In the genomic region with DNA sequence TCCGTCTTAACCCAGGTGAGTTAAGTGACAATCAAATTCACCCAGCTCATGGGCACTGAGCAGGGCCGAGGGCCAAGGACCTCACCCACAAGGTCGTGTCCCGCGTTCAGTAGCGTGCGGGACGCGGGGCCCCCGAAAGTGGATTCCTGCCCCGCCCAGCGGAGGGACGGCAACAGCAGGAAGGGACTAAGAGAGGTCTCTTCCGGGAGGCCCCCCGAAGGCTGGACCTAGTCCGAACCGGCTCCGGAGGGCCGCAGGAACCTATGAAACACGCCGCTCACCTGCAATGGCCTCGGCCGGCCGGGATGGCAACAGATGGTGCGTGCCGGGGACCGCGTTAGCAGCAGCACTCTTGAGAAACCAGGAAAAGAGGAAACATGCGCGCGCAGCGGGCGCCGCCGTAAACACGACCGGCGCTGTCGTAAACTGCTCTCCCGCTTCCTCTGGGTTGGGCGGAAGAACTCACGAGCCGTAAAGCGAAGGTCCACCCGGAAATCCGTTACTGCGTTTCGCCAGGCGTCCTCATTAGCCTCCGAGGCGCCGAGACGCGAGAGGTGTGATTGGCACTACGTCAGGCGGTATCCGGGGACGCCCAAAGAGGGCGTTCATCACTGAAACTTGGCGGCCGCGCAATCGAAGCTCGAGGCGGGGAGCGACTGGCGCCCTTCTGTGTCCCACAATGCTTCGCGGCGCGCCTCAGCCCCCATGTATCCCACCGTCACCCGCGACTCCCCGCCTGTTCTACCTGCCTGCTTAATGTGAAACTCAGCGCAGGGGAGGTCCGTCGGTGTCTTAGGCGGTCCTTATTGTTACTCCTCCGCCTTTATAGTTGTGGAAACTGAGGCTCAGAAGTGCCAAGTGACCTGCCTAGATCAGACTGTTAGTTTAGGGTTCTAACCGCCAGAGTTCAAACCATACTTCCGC, we compare ENCODE assay signal across 1 cellular context.
TF ChIP-seq lines count a peak whose summit lies in the region.

A gene with protein sequence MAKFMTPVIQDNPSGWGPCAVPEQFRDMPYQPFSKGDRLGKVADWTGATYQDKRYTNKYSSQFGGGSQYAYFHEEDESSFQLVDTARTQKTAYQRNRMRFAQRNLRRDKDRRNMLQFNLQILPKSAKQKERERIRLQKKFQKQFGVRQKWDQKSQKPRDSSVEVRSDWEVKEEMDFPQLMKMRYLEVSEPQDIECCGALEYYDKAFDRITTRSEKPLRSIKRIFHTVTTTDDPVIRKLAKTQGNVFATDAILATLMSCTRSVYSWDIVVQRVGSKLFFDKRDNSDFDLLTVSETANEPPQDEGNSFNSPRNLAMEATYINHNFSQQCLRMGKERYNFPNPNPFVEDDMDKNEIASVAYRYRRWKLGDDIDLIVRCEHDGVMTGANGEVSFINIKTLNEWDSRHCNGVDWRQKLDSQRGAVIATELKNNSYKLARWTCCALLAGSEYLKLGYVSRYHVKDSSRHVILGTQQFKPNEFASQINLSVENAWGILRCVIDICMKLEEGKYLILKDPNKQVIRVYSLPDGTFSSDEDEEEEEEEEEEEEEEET (minus strand): TSS at position 372 of the 924 bp plus-strand sequence. CDS start 3,045 bp downstream, outside the sequence.

TF ChIP-seq in HepG2, 621 proteins besides CTCF, POLR2A, EP300 and RAD21 (continued from another document and continues in another):
- TF ChIP-seq NPAS2 (CRISPR knock-in tag; IDR thresholded peaks at IDR 0.05; ENCODE audit: borderline replicate concordance) (no peak), ZNF777 (CRISPR knock-in tag; IDR thresholded peaks at IDR 0.05) (peak; percentile 51; the same call in 1 of the 2 replicates), POGZ (CRISPR knock-in tag; IDR thresholded peaks at IDR 0.05) (peak; percentile 64; the same call in 1 of the 2 replicates), ZNF773 (CRISPR knock-in tag; IDR thresholded peaks at IDR 0.05; ENCODE audit: borderline replicate concordance) (peak; percentile 31; the same call in 1 of the 2 replicates), ZNF547 (CRISPR knock-in tag; IDR thresholded peaks at IDR 0.05) (peak; percentile 74), ZNF780A (CRISPR knock-in tag; IDR thresholded peaks at IDR 0.05) (0 out of 2 replicates have a peak, but pooled peaks have one; percentile 64), SSRP1 (CRISPR knock-in tag; IDR thresholded peaks at IDR 0.05) (no peak; the same call in 1 of the 2 replicates), FOXA3 (CRISPR knock-in tag; IDR thresholded peaks at IDR 0.05) (peak; percentile 61), ATRX (CRISPR knock-in tag; IDR thresholded peaks at IDR 0.05; ENCODE audit: borderline replicate concordance) (no peak), U2AF1 (optimal IDR thresholded peaks at IDR 0.05; ENCODE audit: low read depth, low read length) (no peak), NR3C1 (CRISPR knock-in tag; IDR thresholded peaks at IDR 0.05) (no peak), ZNF546 (CRISPR knock-in tag; conservative IDR thresholded peaks at IDR 0.05) (0 out of 2 replicates have a peak, but pooled peaks have one; percentile 9), CENPT (CRISPR knock-in tag; IDR thresholded peaks at IDR 0.05; ENCODE audit: low read depth) (no peak), MEIS1 (CRISPR knock-in tag; IDR thresholded peaks at IDR 0.05; ENCODE audit: borderline replicate concordance) (peak; percentile 91; the same call in 1 of the 2 replicates), ZFP36L2 (CRISPR knock-in tag; IDR thresholded peaks at IDR 0.05) (no peak), TCF12 (IDR thresholded peaks at IDR 0.05) (no peak), TCF12 (CRISPR knock-in tag; IDR thresholded peaks at IDR 0.05) (no peak), ARHGAP35 (CRISPR knock-in tag; IDR thresholded peaks at IDR 0.05; ENCODE audit: borderline replicate concordance) (no peak), ZNF232 (CRISPR knock-in tag; IDR thresholded peaks at IDR 0.05; ENCODE audit: borderline replicate concordance) (peak; percentile 90), MED1 (CRISPR knock-in tag; IDR thresholded peaks at IDR 0.05) (peak; percentile 76), ZFP41 (CRISPR knock-in tag; IDR thresholded peaks at IDR 0.05; ENCODE audit: borderline replicate concordance) (no peak), SNAI1 (CRISPR knock-in tag; IDR thresholded peaks at IDR 0.05; ENCODE audit: borderline replicate concordance) (peak; percentile 29; the same call in 1 of the 2 replicates), ZFP82 (CRISPR knock-in tag; IDR thresholded peaks at IDR 0.05; ENCODE audit: borderline replicate concordance) (peak; percentile 82), RAD51 (IDR thresholded peaks at IDR 0.05; ENCODE audit: borderline replicate concordance) (no peak), HNRNPH1 (optimal IDR thresholded peaks at IDR 0.05; ENCODE audit: low read depth, low read length) (no peak), PHF21A (CRISPR knock-in tag; IDR thresholded peaks at IDR 0.05) (peak; percentile 96), PCBP2 (optimal IDR thresholded peaks at IDR 0.05; ENCODE audit: low read depth, low read length, poor library complexity, severe bottlenecking) (no peak), NFE2L2 (IDR thresholded peaks at IDR 0.05; ENCODE audit: low read length) (no peak), ZNF354B (CRISPR knock-in tag; IDR thresholded peaks at IDR 0.05) (no peak), TCF7L2 (IDR thresholded peaks at IDR 0.05; ENCODE audit: low read depth, low read length) (no peak), SAP130 (CRISPR knock-in tag; IDR thresholded peaks at IDR 0.05; ENCODE audit: low read depth) (peak; percentile 99)
- TF ChIP-seq, protein P1, sequence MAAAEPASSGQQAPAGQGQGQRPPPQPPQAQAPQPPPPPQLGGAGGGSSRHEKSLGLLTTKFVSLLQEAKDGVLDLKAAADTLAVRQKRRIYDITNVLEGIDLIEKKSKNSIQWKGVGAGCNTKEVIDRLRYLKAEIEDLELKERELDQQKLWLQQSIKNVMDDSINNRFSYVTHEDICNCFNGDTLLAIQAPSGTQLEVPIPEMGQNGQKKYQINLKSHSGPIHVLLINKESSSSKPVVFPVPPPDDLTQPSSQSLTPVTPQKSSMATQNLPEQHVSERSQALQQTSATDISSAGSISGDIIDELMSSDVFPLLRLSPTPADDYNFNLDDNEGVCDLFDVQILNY (CRISPR knock-in tag; conservative IDR thresholded peaks at IDR 0.05): peak; percentile 56; the same call in 1 of the 2 replicates
- TF ChIP-seq, protein P2, sequence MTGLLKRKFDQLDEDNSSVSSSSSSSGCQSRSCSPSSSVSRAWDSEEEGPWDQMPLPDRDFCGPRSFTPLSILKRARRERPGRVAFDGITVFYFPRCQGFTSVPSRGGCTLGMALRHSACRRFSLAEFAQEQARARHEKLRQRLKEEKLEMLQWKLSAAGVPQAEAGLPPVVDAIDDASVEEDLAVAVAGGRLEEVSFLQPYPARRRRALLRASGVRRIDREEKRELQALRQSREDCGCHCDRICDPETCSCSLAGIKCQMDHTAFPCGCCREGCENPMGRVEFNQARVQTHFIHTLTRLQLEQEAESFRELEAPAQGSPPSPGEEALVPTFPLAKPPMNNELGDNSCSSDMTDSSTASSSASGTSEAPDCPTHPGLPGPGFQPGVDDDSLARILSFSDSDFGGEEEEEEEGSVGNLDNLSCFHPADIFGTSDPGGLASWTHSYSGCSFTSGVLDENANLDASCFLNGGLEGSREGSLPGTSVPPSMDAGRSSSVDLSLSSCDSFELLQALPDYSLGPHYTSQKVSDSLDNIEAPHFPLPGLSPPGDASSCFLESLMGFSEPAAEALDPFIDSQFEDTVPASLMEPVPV (CRISPR knock-in tag; IDR thresholded peaks at IDR 0.05): no peak; the same call in 1 of the 2 replicates
- TF ChIP-seq, protein P3, sequence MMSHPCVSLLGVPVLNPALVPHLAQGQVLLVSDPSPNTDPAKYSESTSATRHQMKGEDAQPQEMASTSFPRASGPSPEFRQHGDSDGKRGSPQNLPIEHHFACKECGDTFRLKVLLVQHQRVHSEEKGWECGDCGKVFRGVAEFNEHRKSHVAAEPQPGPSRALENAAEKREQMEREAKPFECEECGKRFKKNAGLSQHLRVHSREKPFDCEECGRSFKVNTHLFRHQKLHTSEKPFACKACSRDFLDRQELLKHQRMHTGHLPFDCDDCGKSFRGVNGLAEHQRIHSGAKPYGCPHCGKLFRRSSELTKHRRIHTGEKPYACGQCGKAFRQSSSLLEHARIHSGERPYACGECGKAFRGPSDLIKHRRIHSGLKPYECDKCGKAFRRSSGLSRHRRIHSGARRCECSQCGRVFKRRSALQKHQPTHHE (CRISPR knock-in tag; IDR thresholded peaks at IDR 0.05; ENCODE audit: borderline replicate concordance): peak; percentile 79; the same call in 1 of the 2 replicates
- TF ChIP-seq, protein P4, sequence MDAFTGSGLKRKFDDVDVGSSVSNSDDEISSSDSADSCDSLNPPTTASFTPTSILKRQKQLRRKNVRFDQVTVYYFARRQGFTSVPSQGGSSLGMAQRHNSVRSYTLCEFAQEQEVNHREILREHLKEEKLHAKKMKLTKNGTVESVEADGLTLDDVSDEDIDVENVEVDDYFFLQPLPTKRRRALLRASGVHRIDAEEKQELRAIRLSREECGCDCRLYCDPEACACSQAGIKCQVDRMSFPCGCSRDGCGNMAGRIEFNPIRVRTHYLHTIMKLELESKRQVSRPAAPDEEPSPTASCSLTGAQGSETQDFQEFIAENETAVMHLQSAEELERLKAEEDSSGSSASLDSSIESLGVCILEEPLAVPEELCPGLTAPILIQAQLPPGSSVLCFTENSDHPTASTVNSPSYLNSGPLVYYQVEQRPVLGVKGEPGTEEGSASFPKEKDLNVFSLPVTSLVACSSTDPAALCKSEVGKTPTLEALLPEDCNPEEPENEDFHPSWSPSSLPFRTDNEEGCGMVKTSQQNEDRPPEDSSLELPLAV (CRISPR knock-in tag; conservative IDR thresholded peaks at IDR 0.05; ENCODE audit: low read depth): no peak
- TF ChIP-seq, protein P5, sequence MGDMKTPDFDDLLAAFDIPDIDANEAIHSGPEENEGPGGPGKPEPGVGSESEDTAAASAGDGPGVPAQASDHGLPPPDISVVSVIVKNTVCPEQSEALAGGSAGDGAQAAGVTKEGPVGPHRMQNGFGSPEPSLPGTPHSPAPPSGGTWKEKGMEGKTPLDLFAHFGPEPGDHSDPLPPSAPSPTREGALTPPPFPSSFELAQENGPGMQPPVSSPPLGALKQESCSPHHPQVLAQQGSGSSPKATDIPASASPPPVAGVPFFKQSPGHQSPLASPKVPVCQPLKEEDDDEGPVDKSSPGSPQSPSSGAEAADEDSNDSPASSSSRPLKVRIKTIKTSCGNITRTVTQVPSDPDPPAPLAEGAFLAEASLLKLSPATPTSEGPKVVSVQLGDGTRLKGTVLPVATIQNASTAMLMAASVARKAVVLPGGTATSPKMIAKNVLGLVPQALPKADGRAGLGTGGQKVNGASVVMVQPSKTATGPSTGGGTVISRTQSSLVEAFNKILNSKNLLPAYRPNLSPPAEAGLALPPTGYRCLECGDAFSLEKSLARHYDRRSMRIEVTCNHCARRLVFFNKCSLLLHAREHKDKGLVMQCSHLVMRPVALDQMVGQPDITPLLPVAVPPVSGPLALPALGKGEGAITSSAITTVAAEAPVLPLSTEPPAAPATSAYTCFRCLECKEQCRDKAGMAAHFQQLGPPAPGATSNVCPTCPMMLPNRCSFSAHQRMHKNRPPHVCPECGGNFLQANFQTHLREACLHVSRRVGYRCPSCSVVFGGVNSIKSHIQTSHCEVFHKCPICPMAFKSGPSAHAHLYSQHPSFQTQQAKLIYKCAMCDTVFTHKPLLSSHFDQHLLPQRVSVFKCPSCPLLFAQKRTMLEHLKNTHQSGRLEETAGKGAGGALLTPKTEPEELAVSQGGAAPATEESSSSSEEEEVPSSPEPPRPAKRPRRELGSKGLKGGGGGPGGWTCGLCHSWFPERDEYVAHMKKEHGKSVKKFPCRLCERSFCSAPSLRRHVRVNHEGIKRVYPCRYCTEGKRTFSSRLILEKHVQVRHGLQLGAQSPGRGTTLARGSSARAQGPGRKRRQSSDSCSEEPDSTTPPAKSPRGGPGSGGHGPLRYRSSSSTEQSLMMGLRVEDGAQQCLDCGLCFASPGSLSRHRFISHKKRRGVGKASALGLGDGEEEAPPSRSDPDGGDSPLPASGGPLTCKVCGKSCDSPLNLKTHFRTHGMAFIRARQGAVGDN (CRISPR knock-in tag; IDR thresholded peaks at IDR 0.05): peak; percentile 97
- TF ChIP-seq, protein P6, sequence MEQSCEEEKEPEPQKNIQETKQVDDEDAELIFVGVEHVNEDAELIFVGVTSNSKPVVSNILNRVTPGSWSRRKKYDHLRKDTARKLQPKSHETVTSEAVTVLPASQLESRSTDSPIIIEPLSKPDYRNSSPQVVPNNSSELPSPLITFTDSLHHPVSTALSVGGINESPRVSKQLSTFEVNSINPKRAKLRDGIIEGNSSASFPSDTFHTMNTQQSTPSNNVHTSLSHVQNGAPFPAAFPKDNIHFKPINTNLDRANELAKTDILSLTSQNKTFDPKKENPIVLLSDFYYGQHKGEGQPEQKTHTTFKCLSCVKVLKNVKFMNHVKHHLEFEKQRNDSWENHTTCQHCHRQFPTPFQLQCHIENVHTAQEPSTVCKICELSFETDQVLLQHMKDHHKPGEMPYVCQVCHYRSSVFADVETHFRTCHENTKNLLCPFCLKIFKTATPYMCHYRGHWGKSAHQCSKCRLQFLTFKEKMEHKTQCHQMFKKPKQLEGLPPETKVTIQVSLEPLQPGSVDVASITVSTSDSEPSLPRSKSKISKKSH (CRISPR knock-in tag; IDR thresholded peaks at IDR 0.05; ENCODE audit: borderline replicate concordance): peak; percentile 46; the same call in 1 of the 2 replicates
- TF ChIP-seq, protein P7, sequence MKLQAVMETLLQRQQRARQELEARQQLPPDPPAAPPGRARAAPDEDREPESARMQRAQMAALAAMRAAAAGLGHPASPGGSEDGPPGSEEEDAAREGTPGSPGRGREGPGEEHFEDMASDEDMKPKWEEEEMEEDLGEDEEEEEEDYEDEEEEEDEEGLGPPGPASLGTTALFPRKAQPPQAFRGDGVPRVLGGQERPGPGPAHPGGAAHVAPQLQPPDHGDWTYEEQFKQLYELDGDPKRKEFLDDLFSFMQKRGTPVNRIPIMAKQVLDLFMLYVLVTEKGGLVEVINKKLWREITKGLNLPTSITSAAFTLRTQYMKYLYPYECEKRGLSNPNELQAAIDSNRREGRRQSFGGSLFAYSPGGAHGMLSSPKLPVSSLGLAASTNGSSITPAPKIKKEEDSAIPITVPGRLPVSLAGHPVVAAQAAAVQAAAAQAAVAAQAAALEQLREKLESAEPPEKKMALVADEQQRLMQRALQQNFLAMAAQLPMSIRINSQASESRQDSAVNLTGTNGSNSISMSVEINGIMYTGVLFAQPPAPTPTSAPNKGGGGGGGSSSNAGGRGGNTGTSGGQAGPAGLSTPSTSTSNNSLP (IDR thresholded peaks at IDR 0.05; ENCODE audit: low read depth, low read length): peak; percentile 66; the same call in 1 of the 2 replicates
- TF ChIP-seq, protein P8, sequence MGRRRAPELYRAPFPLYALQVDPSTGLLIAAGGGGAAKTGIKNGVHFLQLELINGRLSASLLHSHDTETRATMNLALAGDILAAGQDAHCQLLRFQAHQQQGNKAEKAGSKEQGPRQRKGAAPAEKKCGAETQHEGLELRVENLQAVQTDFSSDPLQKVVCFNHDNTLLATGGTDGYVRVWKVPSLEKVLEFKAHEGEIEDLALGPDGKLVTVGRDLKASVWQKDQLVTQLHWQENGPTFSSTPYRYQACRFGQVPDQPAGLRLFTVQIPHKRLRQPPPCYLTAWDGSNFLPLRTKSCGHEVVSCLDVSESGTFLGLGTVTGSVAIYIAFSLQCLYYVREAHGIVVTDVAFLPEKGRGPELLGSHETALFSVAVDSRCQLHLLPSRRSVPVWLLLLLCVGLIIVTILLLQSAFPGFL (CRISPR knock-in tag; IDR thresholded peaks at IDR 0.05): no peak
- TF ChIP-seq, protein P9, sequence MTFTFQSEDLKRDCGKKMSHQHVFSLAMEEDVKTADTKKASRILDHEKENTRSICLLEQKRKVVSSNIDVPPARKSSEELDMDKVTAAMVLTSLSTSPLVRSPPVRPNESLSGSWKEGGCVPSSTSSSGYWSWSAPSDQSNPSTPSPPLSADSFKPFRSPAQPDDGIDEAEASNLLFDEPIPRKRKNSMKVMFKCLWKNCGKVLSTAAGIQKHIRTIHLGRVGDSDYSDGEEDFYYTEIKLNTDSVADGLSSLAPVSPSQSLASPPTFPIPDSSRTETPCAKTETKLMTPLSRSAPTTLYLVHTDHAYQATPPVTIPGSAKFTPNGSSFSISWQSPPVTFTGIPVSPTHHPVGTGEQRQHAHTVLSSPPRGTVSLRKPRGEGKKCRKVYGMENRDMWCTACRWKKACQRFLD (CRISPR knock-in tag; IDR thresholded peaks at IDR 0.05; ENCODE audit: borderline replicate concordance): 0 out of 2 replicates have a peak, but pooled peaks have one; percentile 57
